ENCODE assay signal across 16 cellular contexts in the genomic region with DNA sequence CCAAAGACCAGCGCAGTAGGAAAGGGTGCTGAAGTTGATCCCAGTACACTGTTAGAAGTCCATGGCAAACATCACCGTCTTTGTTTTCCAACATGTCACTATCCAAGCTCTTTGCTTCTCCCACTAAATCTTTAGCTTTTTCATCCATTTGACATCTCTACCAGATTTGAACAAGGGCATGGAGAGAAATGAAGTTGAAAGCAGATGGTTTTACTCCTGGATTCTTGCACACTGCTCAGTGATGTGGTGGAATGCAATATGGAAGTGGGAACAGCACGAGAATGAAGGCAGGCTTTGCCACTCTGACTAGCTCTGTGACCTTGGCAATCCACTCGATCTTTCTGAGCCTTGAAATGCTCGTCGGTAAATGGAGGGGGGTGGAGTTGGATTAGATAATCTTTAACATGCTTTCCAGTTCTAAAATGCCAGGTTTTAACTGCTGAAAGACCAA. TPM values are rescaled to one million over a fixed set of nuclear protein-coding genes. Genes with fewer than 3 reads are reported as not detected.
A peak's percentile ranks its signal among the peaks of the same experiment; 100 is the strongest.
DNase-seq lines count a peak whose midpoint lies in the region; ATAC-seq and TF ChIP-seq lines count a peak whose summit lies in the region.
"Had no signal": no experiment of that assay in that cellular context is flagged by ENCODE, and none has a peak within 500 bp of the region (broad histone marks: within the 10 kb centered on the region; RNA-seq: fewer than 3 reads in every experiment).

No MANE protein-coding gene starts in this region.

- H3K9me3 Mint-ChIP-seq in GM23338 (no peaks in the 10 kb centered on the region), progenitor cell of endocrine pancreas (ENCODE audit: low read depth) (no peaks in the 10 kb centered on the region)
- H3K9me3 Mint-ChIP-seq: natural killer cell treated with Interleukin-12 subunit alpha and Interleukin-12 subunit beta and Interleukin-15 and Interleukin-18, amount 100 ng/mL, for 72 hours had no signal

- H3F3A ChIP-seq in GM23338 (replicated peaks; ENCODE audit: low read depth) = no peaks in the 10 kb centered on the region; the same call in 1 of the 2 replicates

- DNase-seq in GM23338 (ENCODE audit: low spot score) (no peak), amniotic epithelial cell (ENCODE audit: low read depth) (peak; percentile 54), progenitor cell of endocrine pancreas (ENCODE audit: low spot score, unreplicated experiment) (no peak), NAMALWA (ENCODE audit: low spot score) (no peak), NOMO-1 treated with DMSO at 0.1 percent for 48 hours (lab: John Stamatoyannopoulos, UW; ENCODE audit: unreplicated experiment) (no peak), GOT3 (lab: John Stamatoyannopoulos, UW) (no peak)
- DNase-seq: activated CD4-positive, alpha-beta memory T cell treated with anti-CD3 and anti-CD28 coated beads, Interleukin-2, amount 10 ng/mL, durations not matched to agents 7 days and 5 days; MG63; NCI-H226; Peyer's patch; T-helper 2 cell had no signal

- H3K4me3 Mint-ChIP-seq in GM23338 (peak overlapping the region; percentile 63), progenitor cell of endocrine pancreas (ENCODE audit: low read depth) (peak overlapping the region; percentile 9)
- H3K4me3 Mint-ChIP-seq: activated CD4-positive, alpha-beta memory T cell treated with anti-CD3 and anti-CD28 coated beads, Interleukin-2, amount 10 ng/mL, durations not matched to agents 7 days and 5 days had no signal

- H4K20me1 ChIP-seq in GM23338 (replicated peaks; ENCODE audit: insufficient read depth) = no peaks in the 10 kb centered on the region

- H3K4me3 ChIP-seq in GM23338 (peak overlapping the region; percentile 6), iPS-18a (ENCODE audit: low read length) (peak overlapping the region; percentile 26)
- H3K4me3 ChIP-seq: MG63, Peyer's patch, smooth muscle cell, tibial nerve had no signal

- peaks cover 62% of the 10 kb centered on the region for H3K79me2 ChIP-seq in GM23338 (replicated peaks; ENCODE audit: insufficient read depth)

- no peaks in the 10 kb centered on the region for H3K27me3 ChIP-seq in GM23338 (ENCODE audit: insufficient read depth)
- H3K27me3 ChIP-seq in iPS-18a (ENCODE audit: control insufficient read depth, insufficient read depth, low read length) = no peaks in the 10 kb centered on the region
- H3K27me3 ChIP-seq: MG63, Peyer's patch, tibial nerve had no signal

- TF ChIP-seq CTCF in GM23338 (conservative IDR thresholded peaks at IDR 0.05; ENCODE audit: low read depth in 2 of 2) (no peak), progenitor cell of endocrine pancreas (IDR thresholded peaks at IDR 0.05; ENCODE audit: unreplicated experiment) (no peak)

- ATAC-seq in GM23338 (0 out of 3 replicates have a peak, but pooled peaks have one; percentile 8), HG02610 (IDR thresholded peaks at IDR 0.05; ENCODE audit: unreplicated experiment) (no peak)
- ATAC-seq: natural killer cell treated with Interleukin-12 subunit alpha and Interleukin-12 subunit beta and Interleukin-15 and Interleukin-18, amount 100 ng/mL, for 72 hours had no signal

- H3K36me3 ChIP-seq in GM23338 (ENCODE audit: insufficient read depth) (no peaks in the 10 kb centered on the region), iPS-18a (ENCODE audit: control insufficient read depth, low read depth, low read length) (peaks cover 8% of the 10 kb centered on the region)
- H3K36me3 ChIP-seq: Peyer's patch had no signal

- H3K4me2 ChIP-seq in GM23338 = peak overlapping the region; percentile 60
- H3K4me2 ChIP-seq: smooth muscle cell had no signal

- no peaks in the 10 kb centered on the region; the same call in 2 of the 3 replicates for H3K36me3 Mint-ChIP-seq in GM23338 (ENCODE audit: low read depth)
- peaks cover 2% of the 10 kb centered on the region for H3K36me3 Mint-ChIP-seq in progenitor cell of endocrine pancreas (ENCODE audit: insufficient read depth)

- peaks cover 71% of the 10 kb centered on the region for H3K4me1 Mint-ChIP-seq in GM23338
- H3K4me1 Mint-ChIP-seq in progenitor cell of endocrine pancreas (ENCODE audit: low read depth) = peaks cover 28% of the 10 kb centered on the region

- no peaks in the 10 kb centered on the region for H3K9me3 ChIP-seq in iPS-18a (ENCODE audit: control insufficient read depth, low read depth, low read length)
- H3K9me3 ChIP-seq: MG63, Peyer's patch, tibial nerve had no signal

- H3K9me2 ChIP-seq in GM23338 (ENCODE audit: insufficient read depth) = no peaks in the 10 kb centered on the region

- H3K4me1 ChIP-seq in GM23338 (ENCODE audit: insufficient read depth) (peaks cover 57% of the 10 kb centered on the region), iPS-18a (ENCODE audit: control insufficient read depth, low read depth, low read length) (peaks cover 68% of the 10 kb centered on the region)

- H3K27ac Mint-ChIP-seq in GM23338 (no peak overlapping the region; the same call in 1 of the 2 replicates), progenitor cell of endocrine pancreas (peak overlapping the region; percentile 27)
- H3K27ac Mint-ChIP-seq: activated CD4-positive, alpha-beta memory T cell treated with anti-CD3 and anti-CD28 coated beads, Interleukin-2, amount 10 ng/mL, durations not matched to agents 7 days and 5 days; natural killer cell treated with Interleukin-12 subunit alpha and Interleukin-12 subunit beta and Interleukin-15 and Interleukin-18, amount 100 ng/mL, for 72 hours had no signal

- no peak overlapping the region for H2AFZ ChIP-seq in GM23338

- no peak overlapping the region for H3K9ac ChIP-seq in iPS-18a (ENCODE audit: low read length)

- H3K27ac ChIP-seq in GM23338 (ENCODE audit: low read depth) (peak overlapping the region; percentile 2; the same call in 1 of the 2 replicates), iPS-18a (ENCODE audit: low read length) (no peak overlapping the region)
- H3K27ac ChIP-seq: Peyer's patch, tibial nerve had no signal

- no peaks in the 10 kb centered on the region for H3K27me3 Mint-ChIP-seq in GM23338 (ENCODE audit: insufficient read depth, low read depth, poor library complexity)
- H3K27me3 Mint-ChIP-seq in progenitor cell of endocrine pancreas = no peaks in the 10 kb centered on the region
- H3K27me3 Mint-ChIP-seq: activated CD4-positive, alpha-beta memory T cell treated with anti-CD3 and anti-CD28 coated beads, Interleukin-2, amount 10 ng/mL, durations not matched to agents 7 days and 5 days; natural killer cell treated with Interleukin-12 subunit alpha and Interleukin-12 subunit beta and Interleukin-15 and Interleukin-18, amount 100 ng/mL, for 72 hours had no signal

TF ChIP-seq in GM23338, 12 proteins besides CTCF, POLR2A, EP300 and RAD21:
- TF ChIP-seq JUNB (IDR thresholded peaks at IDR 0.05; ENCODE audit: unreplicated experiment) (no peak), NANOG (IDR thresholded peaks at IDR 0.05; ENCODE audit: borderline replicate concordance) (no peak)

RNA-seq across cellular contexts. Expression of a gene that starts 20.4 kb away (rescaled TPM):
- 8.2 and 10.7 TPM in 2 replicates for total RNA-seq in GM23338 (2014; rRNA removed; shearing (Covaris generic))
- 5.5 and 6.1 TPM in 2 replicates for polyA plus RNA-seq in GM23338 (2016; fragmentation: Nextera tagmentation; extraction: Ambion mirVana)
- total RNA-seq in progenitor cell of endocrine pancreas = 10.4 and 11.0 TPM in 2 replicates

RNA-seq across cellular contexts. Expression of a gene that starts 36.6 kb away (rescaled TPM):
- 9.9 and 11.8 TPM in 2 replicates for total RNA-seq in GM23338 (2014; rRNA removed; shearing (Covaris generic))
- polyA plus RNA-seq in GM23338 (2016; fragmentation: Nextera tagmentation; extraction: Ambion mirVana) = 2.6 and 3.1 TPM in 2 replicates
- 4.6 and 5.0 TPM in 2 replicates for total RNA-seq in progenitor cell of endocrine pancreas
